In genomic region chr11:17952487-17952886, GRCh38 we compare ENCODE assay signal across 24 cellular contexts.
"Had no signal": no experiment of that assay in that cellular context is flagged by ENCODE, and none has a peak within 500 bp of the region (broad histone marks: within the 10 kb centered on the region; RNA-seq: fewer than 3 reads in every experiment).

No MANE protein-coding gene starts in this region.

- H3K27me3 ChIP-seq: adrenal gland had no signal

- H3K4me3 ChIP-seq: adrenal gland had no signal

- H3K27ac ChIP-seq: adrenal gland, VCaP had no signal

- H3K4me1 Mint-ChIP-seq: activated CD4-positive, alpha-beta T cell treated with anti-CD3 and anti-CD28 coated beads for 36 hours; activated naive CD8-positive, alpha-beta T cell treated with anti-CD3 and anti-CD28 coated beads, Interleukin-2, amount 10 ng/mL, durations not matched to agents 7 days and 5 days; T-cell had no signal

- H3K4me3 Mint-ChIP-seq: activated CD4-positive, alpha-beta T cell treated with anti-CD3 and anti-CD28 coated beads for 36 hours; activated CD8-positive, alpha-beta T cell treated with anti-CD3 and anti-CD28 coated beads for 36 hours; activated naive CD8-positive, alpha-beta T cell treated with anti-CD3 and anti-CD28 coated beads, Interleukin-2, amount 10 ng/mL, durations not matched to agents 7 days and 5 days; T-cell had no signal

- H3K9me3 ChIP-seq: adrenal gland had no signal

- H3K27me3 Mint-ChIP-seq: activated CD4-positive, alpha-beta T cell treated with anti-CD3 and anti-CD28 coated beads for 36 hours; activated CD8-positive, alpha-beta T cell treated with anti-CD3 and anti-CD28 coated beads for 36 hours; activated naive CD8-positive, alpha-beta T cell treated with anti-CD3 and anti-CD28 coated beads, Interleukin-2, amount 10 ng/mL, durations not matched to agents 7 days and 5 days; T-cell had no signal

- H3K9me3 Mint-ChIP-seq: activated CD8-positive, alpha-beta T cell treated with anti-CD3 and anti-CD28 coated beads for 36 hours; activated naive CD8-positive, alpha-beta T cell treated with anti-CD3 and anti-CD28 coated beads, Interleukin-2, amount 10 ng/mL, durations not matched to agents 7 days and 5 days; T-cell had no signal

- H3K27ac Mint-ChIP-seq: activated CD4-positive, alpha-beta T cell treated with anti-CD3 and anti-CD28 coated beads for 36 hours; activated CD8-positive, alpha-beta T cell treated with anti-CD3 and anti-CD28 coated beads for 36 hours; activated naive CD8-positive, alpha-beta T cell treated with anti-CD3 and anti-CD28 coated beads, Interleukin-2, amount 10 ng/mL, durations not matched to agents 7 days and 5 days; T-cell had no signal

- DNase-seq: activated CD4-positive, alpha-beta T cell treated with anti-CD3 and anti-CD28 coated beads for 36 hours; activated CD4-positive, alpha-beta T cell treated with anti-CD3 and anti-CD28 coated beads, Interleukin-2, amount 50 U/mL, for 1 hour; activated CD8-positive, alpha-beta memory T cell treated with anti-CD3 and anti-CD28 coated beads, Interleukin-2, amount 50 U/mL, for 4 hours; activated CD8-positive, alpha-beta T cell treated with anti-CD3 and anti-CD28 coated beads for 36 hours; activated naive CD4-positive, alpha-beta T cell treated with anti-CD3 and anti-CD28 coated beads, Interleukin-2, amount 50 U/mL, for 16 hours; activated naive CD8-positive, alpha-beta T cell treated with anti-CD3 and anti-CD28 coated beads, Interleukin-2, amount 10 ng/mL, durations not matched to agents 7 days and 5 days; adrenal gland; anterior cingulate cortex; caudate nucleus; Kasumi-1; KBM-7; NCI-H1048; NCI-H1417; NCI-H2029; NCI-H2107; NCI-H2171 treated with DMSO at 0.1 percent for 48 hours; NCI-H226; NCI-H526; NCI-H82; SIG-M5; T-cell; T-helper 2 cell; T1000 had no signal

- H3K4me1 ChIP-seq: adrenal gland had no signal

- ATAC-seq: activated CD4-positive, alpha-beta T cell treated with anti-CD3 and anti-CD28 coated beads for 36 hours; activated CD8-positive, alpha-beta T cell treated with anti-CD3 and anti-CD28 coated beads for 36 hours; T-cell had no signal
